18 cellular contexts compared by ENCODE assay signal in genomic region chr4:168717852-168718251, GRCh38.
A peak's percentile ranks its signal among the peaks of the same experiment; 100 is the strongest.
DNase-seq lines count a peak whose midpoint lies in the region; ATAC-seq and TF ChIP-seq lines count a peak whose summit lies in the region.
"Had no signal": no experiment of that assay in that cellular context is flagged by ENCODE, and none has a peak within 500 bp of the region (broad histone marks: within the 10 kb centered on the region; RNA-seq: fewer than 3 reads in every experiment).

No MANE protein-coding gene starts in this region.

- no peak for TF ChIP-seq POLR2A in upper lobe of left lung (IDR thresholded peaks at IDR 0.05)

- TF ChIP-seq CTCF in ascending aorta (IDR thresholded peaks at IDR 0.05): no peak
- TF ChIP-seq CTCF in fibroblast of pulmonary artery (IDR thresholded peaks at IDR 0.05; ENCODE audit: low read length, missing control alignments): no peak
- TF ChIP-seq CTCF in upper lobe of left lung (IDR thresholded peaks at IDR 0.05): no peak
- no peak for TF ChIP-seq CTCF in omental fat pad (IDR thresholded peaks at IDR 0.05)

- H3K4me3 ChIP-seq in ascending aorta: no peak overlapping the region
- H3K4me3 ChIP-seq in fibroblast of pulmonary artery (replicated peaks; ENCODE audit: low read depth, low read length): no peak overlapping the region
- no peak overlapping the region for H3K4me3 ChIP-seq in muscle layer of duodenum (ENCODE audit: low read depth in 1 of 2, low read length in 2 of 2)
- no peak overlapping the region for H3K4me3 ChIP-seq in upper lobe of left lung
- H3K4me3 ChIP-seq: BLaER1 treated with 17β-estradiol and CSF1 and Interleukin-3, amounts not matched to agents 10 nM and 100 nM had no signal

- TF ChIP-seq EP300 in upper lobe of left lung (IDR thresholded peaks at IDR 0.05): no peak

- H3K27ac ChIP-seq in ascending aorta (peak overlapping the region; percentile 85 to 87), muscle layer of duodenum (ENCODE audit: low read length) (peak overlapping the region; percentile 19), upper lobe of left lung (peak overlapping the region in 3 of 4 donors; percentile 10 to 59 (median 36))
- H3K27ac ChIP-seq: RWPE1 had no signal

- 28 to 45% methylated on average over 3 of the region's 3 CpGs for WGBS in upper lobe of left lung, 2 donors

- H3K9me3 ChIP-seq in ascending aorta (no peaks in the 10 kb centered on the region), muscle layer of duodenum (ENCODE audit: control insufficient read depth in 1 of 2, low read length in 2 of 2) (no peaks in the 10 kb centered on the region), upper lobe of left lung (no peaks in the 10 kb centered on the region)

- intact Hi-C loops in ascending aorta (cut with DNase I) (loop anchor here (5.0 kb wide), 1 partner anchor 49 kb away; no protein-coding TSS in a partner anchor), head of caudate nucleus (cut with DNase I) (no loop called here)

- H3K36me3 ChIP-seq in ascending aorta (no peaks in the 10 kb centered on the region), muscle layer of duodenum (ENCODE audit: control insufficient read depth in 1 of 2, insufficient read depth in 2 of 2, low read length in 2 of 2) (no peaks in the 10 kb centered on the region), upper lobe of left lung (no peaks in the 10 kb centered on the region)
- H3K36me3 ChIP-seq: BLaER1 treated with 17β-estradiol and CSF1 and Interleukin-3, amounts not matched to agents 10 nM and 100 nM had no signal

- no peak for DNase-seq in ascending aorta (ENCODE audit: low spot score in 2 of 2)
- peak; percentile 66 for DNase-seq in fibroblast of pulmonary artery (ENCODE audit: low read depth)
- peak in 1 of 2 donors; percentile 52 for DNase-seq in upper lobe of left lung
- DNase-seq in head of caudate nucleus: no peak
- no peak for DNase-seq in NCI-H524 (lab: John Stamatoyannopoulos, UW)
- DNase-seq in omental fat pad (ENCODE audit: low spot score): no peak
- DNase-seq: activated CD4-positive, alpha-beta T cell treated with anti-CD3 and anti-CD28 coated beads, Interleukin-2, amount 50 U/mL, for 1 hour; amygdala; effector memory CD8-positive, alpha-beta T cell; hypothalamus; KBM-7; NCI-H1694 treated with DMSO at 0.1 percent for 48 hours; NCI-H82; T-helper 2 cell had no signal

- no peaks in the 10 kb centered on the region for H3K27me3 ChIP-seq in ascending aorta
- no peaks in the 10 kb centered on the region for H3K27me3 ChIP-seq in muscle layer of duodenum (ENCODE audit: low read depth, low read length)
- no peaks in the 10 kb centered on the region for H3K27me3 ChIP-seq in upper lobe of left lung
- H3K27me3 ChIP-seq: BLaER1 treated with 17β-estradiol and CSF1 and Interleukin-3, amounts not matched to agents 10 nM and 100 nM had no signal

- ATAC-seq in upper lobe of left lung (ENCODE audit: low FRiP score in 2 of 2) (peak in 1 of 2 donors; percentile 53), GM21737 (IDR thresholded peaks at IDR 0.05; ENCODE audit: unreplicated experiment) (no peak), omental fat pad (ENCODE audit: low FRiP score) (no peak)
- ATAC-seq: effector memory CD8-positive, alpha-beta T cell had no signal

- H3K4me1 ChIP-seq in ascending aorta (peaks cover 5 to 19% of the 10 kb centered on the region in 2 donors), muscle layer of duodenum (ENCODE audit: control insufficient read depth in 1 of 2, insufficient read depth in 2 of 2, low read length in 2 of 2) (peaks cover 0 to 5% of the 10 kb centered on the region in 2 donors), upper lobe of left lung (peaks cover 5 to 11% (median 9%) of the 10 kb centered on the region in 4 donors)

Comparison
In these comparisons a context has a peak if more than half of its experiments do, and no peak if none do; other contexts are left out.
1. H3K27ac ChIP-seq: peak in every context shown above with its lines; median percentile 86 in ascending aorta; 36 in upper lobe of left lung; 19 in muscle layer of duodenum.